Comparison of ENCODE assay signal across 28 cellular contexts in the genomic region with DNA sequence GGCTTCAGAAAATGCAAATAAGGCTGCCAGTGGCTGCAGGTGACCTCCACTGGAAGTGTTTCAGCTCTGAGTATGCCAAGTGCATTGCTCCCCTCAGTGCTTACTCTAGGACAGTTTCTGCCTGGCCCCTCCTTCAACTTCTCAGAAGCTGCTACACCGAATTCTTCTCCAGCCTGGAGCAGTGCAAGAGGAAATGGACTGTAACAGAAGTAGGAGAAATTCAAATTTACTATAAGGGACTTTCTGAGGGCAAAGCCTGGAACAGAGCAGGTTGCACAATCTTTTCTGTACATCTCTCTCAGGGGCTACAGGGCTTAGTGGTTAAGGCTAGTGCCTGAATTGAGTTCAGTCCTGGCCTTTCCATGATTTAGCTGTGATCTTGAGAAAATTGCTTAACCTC.
DNase-seq lines count a peak whose midpoint lies in the region; ATAC-seq, FAIRE-seq and TF ChIP-seq lines count a peak whose summit lies in the region.
"Had no signal": no experiment of that assay in that cellular context is flagged by ENCODE, and none has a peak within 500 bp of the region (broad histone marks: within the 10 kb centered on the region; RNA-seq: fewer than 3 reads in every experiment).

No MANE protein-coding gene starts in this region.

- intact Hi-C loops in K562 (cut with micrococcal nuclease) = no loop called here
- intact Hi-C loops in upper lobe of right lung (cut with DNase I) = no loop called here

- TF ChIP-seq POLR2A in K562 (conservative IDR thresholded peaks at IDR 0.05) = no peak

- H3K9me1 ChIP-seq in K562 (ENCODE audit: control insufficient read depth, insufficient read depth, low read length) = no peaks in the 10 kb centered on the region

- no peak for TF ChIP-seq CTCF in K562 (IDR thresholded peaks at IDR 0.05 in 2 of 3, conservative IDR thresholded peaks at IDR 0.05 in 1 of 3; ENCODE audit: insufficient read depth in 2 of 3, low read depth in 1 of 3, low read length in 3 of 3)
- no peak for TF ChIP-seq CTCF in upper lobe of right lung (IDR thresholded peaks at IDR 0.05)

- H3K36me3 ChIP-seq in K562 (ENCODE audit: control insufficient read depth, insufficient read depth, low read length) (no peaks in the 10 kb centered on the region), upper lobe of right lung (no peaks in the 10 kb centered on the region)
- H3K36me3 ChIP-seq: upper lobe of left lung had no signal

- H3K9me3 ChIP-seq in K562 (replicated peaks; ENCODE audit: control insufficient read depth, insufficient read depth, low read depth, low read length) (no peaks in the 10 kb centered on the region), upper lobe of right lung (no peaks in the 10 kb centered on the region)

- BruUV-seq in K562 (replicated peaks; lab: Mats Ljungman, UMichigan) = no TSS peak

- no peak overlapping the region for H3K4me2 ChIP-seq in K562 (ENCODE audit: insufficient read depth, low read length)
- H3K4me2 ChIP-seq: GM23338 had no signal

- H3K4me3 ChIP-seq in K562 = no peak overlapping the region
- no peak overlapping the region for H3K4me3 ChIP-seq in upper lobe of right lung
- H3K4me3 ChIP-seq: GM23338, upper lobe of left lung had no signal

- TF ChIP-seq EP300 in K562 (IDR thresholded peaks at IDR 0.05; ENCODE audit: low read length) = no peak

- H3K79me2 ChIP-seq in K562 (ENCODE audit: control insufficient read depth, insufficient read depth, low read length) = no peaks in the 10 kb centered on the region

- H4K20me1 ChIP-seq in K562 (replicated peaks; ENCODE audit: control insufficient read depth, insufficient read depth, low read length) = no peaks in the 10 kb centered on the region

- 0% methylated on average over 1 of the region's 1 CpG for WGBS in K562 (ENCODE audit: insufficient coverage, low coverage, missing lambda C conversion rate)

- TF ChIP-seq RAD21 in K562 (CRISPR knock-in tag; conservative IDR thresholded peaks at IDR 0.05 in 1 of 2, IDR thresholded peaks at IDR 0.05 in 1 of 2) = no peak

- in situ Hi-C loops in K562 (cut with MboI) = no loop called here

- CTCF ChIA-PET in K562 (lab: Yijun Ruan, JAX; ENCODE audit: low intra/inter-chr PET ratio) = no interaction called here

- no peak overlapping the region for H3K9ac ChIP-seq in K562 (ENCODE audit: insufficient read depth in 1 of 2, low read depth in 2 of 2, low read length in 2 of 2)

- no peak for FAIRE-seq in K562 (lab: Jason Lieb, UNC)
- FAIRE-seq: endothelial cell of umbilical vein, RCC 7860 had no signal

- peaks cover 0 to 5% of the 10 kb centered on the region in 2 experiments; a peak in 1 of 5 replicates for H3K27me3 ChIP-seq in K562 (ENCODE audit: control insufficient read depth in 2 of 2, insufficient read depth in 2 of 2, low read length in 2 of 2)
- H3K27me3 ChIP-seq in upper lobe of right lung = no peaks in the 10 kb centered on the region
- H3K27me3 ChIP-seq: upper lobe of left lung had no signal

- peak; percentile 46 for DNase-seq in SIG-M5 treated with dmso at 0.1 percent for 504 hours (lab: John Stamatoyannopoulos, UW; ENCODE audit: unreplicated experiment)
- DNase-seq in SIG-M5 (lab: John Stamatoyannopoulos, UW) = no peak
- DNase-seq in K562 (ENCODE audit: extremely low read depth in 1 of 4, low spot score in 3 of 4) = no peak
- peak; percentile 53 for DNase-seq in left kidney (ENCODE audit: low read depth, low spot score)
- DNase-seq in upper lobe of right lung = no peak
- DNase-seq in activated CD8-positive, alpha-beta memory T cell treated with anti-CD3 and anti-CD28 coated beads, Interleukin-2, amount 50 U/mL, for 48 hours = no peak
- DNase-seq: 8988T; activated CD4-positive, alpha-beta T cell treated with anti-CD3 and anti-CD28 coated beads for 36 hours; activated CD8-positive, alpha-beta T cell treated with anti-CD3 and anti-CD28 coated beads for 36 hours; anterior cingulate cortex; C1 segment of cervical spinal cord; COR-L47; DMS53; left ventricle myocardium superior; naive thymus-derived CD8-positive, alpha-beta T cell; NCI-H1436; NCI-H2081; NCI-H2227 treated with DMSO at 0.1 percent for 48 hours; NCI-H526; SHP77 treated with DMSO at 0.1 percent for 48 hours; T-helper 9 cell had no signal

- H3K27ac ChIP-seq in K562 (ENCODE audit: extremely low read depth, low read depth, low read length) = no peak overlapping the region
- H3K27ac ChIP-seq in upper lobe of right lung = no peak overlapping the region
- H3K27ac ChIP-seq: upper lobe of left lung, VCaP had no signal

- H3K4me1 ChIP-seq in K562 (replicated peaks in 1 of 2; ENCODE audit: control insufficient read depth in 2 of 2, insufficient read depth in 2 of 2, low read length in 2 of 2) (no peaks in the 10 kb centered on the region; a peak in 1 of 5 replicates), upper lobe of right lung (peaks cover 6% of the 10 kb centered on the region)

- no peak overlapping the region for H2AFZ ChIP-seq in K562 (ENCODE audit: low read depth, low read length)
- H2AFZ ChIP-seq: GM23338 had no signal

- POLR2A ChIA-PET in K562 (lab: Yijun Ruan, JAX) = no interaction called here

- ATAC-seq in K562 = no peak
- peak; percentile 45 for ATAC-seq in upper lobe of right lung
- ATAC-seq in HG03565 (IDR thresholded peaks at IDR 0.05; ENCODE audit: unreplicated experiment) = no peak
- no peak for ATAC-seq in GM21447 (IDR thresholded peaks at IDR 0.05; ENCODE audit: unreplicated experiment)
- ATAC-seq: activated CD4-positive, alpha-beta T cell treated with anti-CD3 and anti-CD28 coated beads for 36 hours; activated CD8-positive, alpha-beta T cell treated with anti-CD3 and anti-CD28 coated beads for 36 hours; GM23338; left ventricle myocardium superior; naive thymus-derived CD8-positive, alpha-beta T cell had no signal

TF ChIP-seq in K562, 482 proteins besides CTCF, POLR2A, EP300 and RAD21:
- TF ChIP-seq ZNF316 (IDR thresholded peaks at IDR 0.05) = no peak
- TF ChIP-seq CEBPB (tag; IDR thresholded peaks at IDR 0.05) = peak; percentile 50
- TF ChIP-seq, protein P1, sequence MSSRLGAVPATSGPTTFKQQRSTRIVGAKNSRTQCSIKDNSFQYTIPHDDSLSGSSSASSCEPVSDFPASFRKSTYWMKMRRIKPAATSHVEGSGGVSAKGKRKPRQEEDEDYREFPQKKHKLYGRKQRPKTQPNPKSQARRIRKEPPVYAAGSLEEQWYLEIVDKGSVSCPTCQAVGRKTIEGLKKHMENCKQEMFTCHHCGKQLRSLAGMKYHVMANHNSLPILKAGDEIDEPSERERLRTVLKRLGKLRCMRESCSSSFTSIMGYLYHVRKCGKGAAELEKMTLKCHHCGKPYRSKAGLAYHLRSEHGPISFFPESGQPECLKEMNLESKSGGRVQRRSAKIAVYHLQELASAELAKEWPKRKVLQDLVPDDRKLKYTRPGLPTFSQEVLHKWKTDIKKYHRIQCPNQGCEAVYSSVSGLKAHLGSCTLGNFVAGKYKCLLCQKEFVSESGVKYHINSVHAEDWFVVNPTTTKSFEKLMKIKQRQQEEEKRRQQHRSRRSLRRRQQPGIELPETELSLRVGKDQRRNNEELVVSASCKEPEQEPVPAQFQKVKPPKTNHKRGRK (tag; IDR thresholded peaks at IDR 0.05) = no peak
- no peak for TF ChIP-seq FOXP1 (CRISPR knock-in tag; IDR thresholded peaks at IDR 0.05)

Comparison
In these comparisons a context has a peak if more than half of its experiments do, and no peak if none do; other contexts are left out.
1. DNase-seq: peak in SIG-M5 treated with dmso at 0.1 percent for 504 hours (single experiment) and left kidney (single experiment); none in SIG-M5 (single experiment), K562 (0 of 4), upper lobe of right lung (single experiment) and activated CD8-positive, alpha-beta memory T cell treated with anti-CD3 and anti-CD28 coated beads, Interleukin-2, amount 50 U/mL, for 48 hours (single experiment).